30 cellular contexts compared by ENCODE assay signal in genomic region chr4:19236473-19236872, GRCh38.
"Had no signal": no experiment of that assay in that cellular context is flagged by ENCODE, and none has a peak within 500 bp of the region (broad histone marks: within the 10 kb centered on the region; RNA-seq: fewer than 3 reads in every experiment).

No MANE protein-coding gene starts in this region.

- DNase-seq: naive thymus-derived CD4-positive, alpha-beta T cell; natural killer cell; nucleus accumbens; pancreas; right cardiac atrium; right lobe of liver; sigmoid colon; small intestine; spleen; stimulated activated CD4-positive, alpha-beta T cell treated with anti-CD3 and anti-CD28 coated beads, Interleukin-12 subunit alpha, Interleukin-12 subunit beta, amount 100 ng/mL, for 4 hours; stimulated activated CD4-positive, alpha-beta T cell treated with anti-CD3 and anti-CD28 coated beads, Interleukin-1b, Interleukin-23, amount 100 ng/mL, for 48 hours; stimulated activated CD4-positive, alpha-beta T cell treated with anti-CD3 and anti-CD28 coated beads, Interleukin-4, amount 100 ng/mL, for 1 hour; stimulated activated CD4-positive, alpha-beta T cell treated with anti-CD3 and anti-CD28 coated beads, Interleukin-4, amount 100 ng/mL, for 4 hours; stimulated activated CD8-positive, alpha-beta memory T cell treated with anti-CD3 and anti-CD28 coated beads, Interleukin-4, amount 100 ng/mL, for 48 hours; stimulated activated naive CD4-positive, alpha-beta T cell; stimulated activated naive CD8-positive, alpha-beta T cell treated with anti-CD3 and anti-CD28 coated beads, Interleukin-15, amount 100 ng/mL, for 72 hours; stimulated activated naive CD8-positive, alpha-beta T cell treated with anti-CD3 and anti-CD28 coated beads, Interleukin-15, Interleukin-2, amounts not matched to agents 100 U/mL and 50 U/mL, for 24 hours; substantia nigra; testis; trophoblast cell; upper lobe of left lung had no signal

- H3K4me1 Mint-ChIP-seq: naive thymus-derived CD4-positive, alpha-beta T cell; natural killer cell; nephron; neural crest cell; stimulated activated memory B cell treated with anti-CD40 and anti-IgM and Interleukin-4, amounts not matched to agents 10 μg/mL and 1 μg/mL and 100 μg/mL, for 72 hours; stimulated activated naive CD8-positive, alpha-beta T cell treated with anti-CD3 and anti-CD28 coated beads, Interleukin-15, amount 100 ng/mL, for 72 hours had no signal

- H3K36me3 Mint-ChIP-seq: naive thymus-derived CD4-positive, alpha-beta T cell; natural killer cell; stimulated activated memory B cell treated with anti-CD40 and anti-IgM and Interleukin-4, amounts not matched to agents 10 μg/mL and 1 μg/mL and 100 μg/mL, for 72 hours had no signal

- H3K9me3 ChIP-seq: neutrophil, pancreas, prostate gland, right lobe of liver, sigmoid colon, spleen, suprapubic skin, testis, tibial nerve, upper lobe of left lung, vagina had no signal

- FAIRE-seq: pancreas, small intestine, urothelium cell line had no signal

- H3K36me3 ChIP-seq: neutrophil, pancreas, prostate gland, right lobe of liver, sigmoid colon, spleen, suprapubic skin, tibial nerve, upper lobe of left lung, vagina had no signal

- H3K27ac ChIP-seq: neutrophil, pancreas, prostate gland, right lobe of liver, sigmoid colon, spleen, suprapubic skin, testis, tibial nerve, upper lobe of left lung, vagina had no signal

- H3K27ac Mint-ChIP-seq: naive thymus-derived CD4-positive, alpha-beta T cell; natural killer cell; nephron; stimulated activated memory B cell treated with anti-CD40 and anti-IgM and Interleukin-4, amounts not matched to agents 10 μg/mL and 1 μg/mL and 100 μg/mL, for 72 hours; stimulated activated naive CD8-positive, alpha-beta T cell treated with anti-CD3 and anti-CD28 coated beads, Interleukin-15, amount 100 ng/mL, for 72 hours had no signal

- H3K27me3 Mint-ChIP-seq: naive thymus-derived CD4-positive, alpha-beta T cell; stimulated activated memory B cell treated with anti-CD40 and anti-IgM and Interleukin-4, amounts not matched to agents 10 μg/mL and 1 μg/mL and 100 μg/mL, for 72 hours; stimulated activated naive CD8-positive, alpha-beta T cell treated with anti-CD3 and anti-CD28 coated beads, Interleukin-15, amount 100 ng/mL, for 72 hours had no signal

- H3K4me3 ChIP-seq: pancreas, prostate gland, right lobe of liver, sigmoid colon, spleen, suprapubic skin, testis, tibial nerve, upper lobe of left lung, vagina had no signal

- H3K9me3 Mint-ChIP-seq: nephron; neural crest cell; stimulated activated memory B cell treated with anti-CD40 and anti-IgM and Interleukin-4, amounts not matched to agents 10 μg/mL and 1 μg/mL and 100 μg/mL, for 72 hours had no signal

- H3K4me3 Mint-ChIP-seq: naive thymus-derived CD4-positive, alpha-beta T cell; natural killer cell; nephron; neural crest cell; stimulated activated memory B cell treated with anti-CD40 and anti-IgM and Interleukin-4, amounts not matched to agents 10 μg/mL and 1 μg/mL and 100 μg/mL, for 72 hours; stimulated activated naive CD8-positive, alpha-beta T cell treated with anti-CD3 and anti-CD28 coated beads, Interleukin-15, amount 100 ng/mL, for 72 hours had no signal

- H3K27me3 ChIP-seq: neutrophil, pancreas, right lobe of liver, sigmoid colon, spleen, suprapubic skin, testis, tibial nerve, upper lobe of left lung, vagina had no signal

- H3K4me1 ChIP-seq: pancreas, prostate gland, right lobe of liver, sigmoid colon, spleen, suprapubic skin, testis, tibial nerve, upper lobe of left lung, vagina had no signal
